19 cellular contexts compared by ENCODE assay signal in the genomic region with DNA sequence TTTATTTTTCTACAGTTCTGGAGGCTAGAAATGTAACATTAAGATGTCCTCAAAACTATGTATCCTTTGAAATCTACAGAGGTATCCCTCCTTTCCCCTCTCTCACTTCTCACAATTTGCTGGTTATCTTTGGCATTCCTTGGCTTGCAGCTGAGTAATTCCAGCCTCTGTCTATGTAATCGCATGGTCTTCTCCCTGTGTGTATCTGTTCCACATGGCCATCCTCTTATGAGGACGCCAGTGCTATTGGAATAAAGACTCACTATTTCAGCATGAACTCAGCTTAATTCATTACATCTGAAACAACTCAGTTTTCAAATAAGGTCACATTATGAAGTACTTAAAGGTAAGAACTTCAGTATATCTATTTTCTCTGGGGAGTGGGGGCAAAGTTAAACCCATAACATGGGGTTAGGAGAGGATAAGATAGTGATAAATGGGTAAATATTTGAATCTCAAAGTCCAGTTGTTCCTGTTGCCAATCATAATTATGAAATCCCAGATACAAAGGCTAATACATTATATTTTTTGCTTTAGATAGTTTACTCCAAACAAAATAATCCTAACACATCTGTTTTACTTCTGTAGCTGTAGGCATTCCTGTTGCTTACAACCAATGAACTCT.
"Had no signal": no experiment of that assay in that cellular context is flagged by ENCODE, and none has a peak within 500 bp of the region (broad histone marks: within the 10 kb centered on the region; RNA-seq: fewer than 3 reads in every experiment).

No MANE protein-coding gene starts in this region.

- H3K27me3 Mint-ChIP-seq: naive B cell had no signal

- H3K4me3 Mint-ChIP-seq: mesothelial cell of epicardium, naive B cell had no signal

- ATAC-seq: foreskin keratinocyte, gastrocnemius medialis, heart right ventricle, left cardiac atrium, lower lobe of right lung, mucosa of descending colon had no signal

- H3K4me1 ChIP-seq: esophagus muscularis mucosa, foreskin keratinocyte, gastrocnemius medialis, heart right ventricle, left ventricle myocardium inferior, lower lobe of right lung had no signal

- H3K36me3 Mint-ChIP-seq: naive B cell had no signal

- DNase-seq: dermis blood vessel endothelial cell; dorsolateral prefrontal cortex; effector CD4-positive, alpha-beta T cell; effector memory CD4-positive, alpha-beta T cell; foreskin keratinocyte; gastrocnemius medialis; glutamatergic neuron; head of caudate nucleus; heart right ventricle; hippocampal formation; left cardiac atrium; left ventricle myocardium inferior; lower lobe of right lung; mesenchymal stem cell; mucosa of descending colon; naive B cell had no signal

- H3K36me3 ChIP-seq: esophagus muscularis mucosa, gastrocnemius medialis, heart right ventricle, left ventricle myocardium inferior, lower lobe of right lung had no signal

- H3K27ac Mint-ChIP-seq: mesothelial cell of epicardium, naive B cell had no signal

- H3K9me3 ChIP-seq: gastrocnemius medialis, lower lobe of right lung, mucosa of descending colon had no signal

- H3K27ac ChIP-seq: coronary artery, dorsolateral prefrontal cortex, esophagus muscularis mucosa, foreskin keratinocyte, gastrocnemius medialis, heart right ventricle, left ventricle myocardium inferior, lower lobe of right lung had no signal

- H3K4me1 Mint-ChIP-seq: mesothelial cell of epicardium, naive B cell had no signal

- H3K4me3 ChIP-seq: coronary artery, dorsolateral prefrontal cortex, esophagus muscularis mucosa, gastrocnemius medialis, heart right ventricle, left ventricle myocardium inferior, lower lobe of right lung, mucosa of descending colon had no signal

- H3K27me3 ChIP-seq: dorsolateral prefrontal cortex, esophagus muscularis mucosa, foreskin keratinocyte, gastrocnemius medialis, heart right ventricle had no signal
